Comparison of ENCODE assay signal across 23 cellular contexts in the genomic region with DNA sequence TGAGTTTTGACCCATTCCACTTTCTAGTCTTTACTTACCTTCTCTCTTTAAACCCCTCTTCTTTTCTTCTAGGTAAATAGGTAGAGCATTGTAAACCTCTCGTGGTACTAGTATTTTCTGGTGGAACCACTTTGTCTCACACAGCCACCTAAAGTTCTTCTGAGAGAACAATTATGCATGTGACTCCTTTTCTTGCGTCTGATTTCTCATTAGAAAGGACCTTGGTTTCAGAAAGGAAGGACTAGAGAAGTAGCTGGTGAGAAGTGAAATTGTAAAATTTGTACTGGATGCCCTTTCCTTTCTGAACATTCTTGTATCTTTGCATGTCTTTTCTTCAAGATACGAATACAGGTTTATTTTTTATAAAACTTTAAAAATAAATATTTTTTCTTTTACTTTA.
DNase-seq lines count a peak whose midpoint lies in the region; ATAC-seq lines count a peak whose summit lies in the region.
"Had no signal": no experiment of that assay in that cellular context is flagged by ENCODE, and none has a peak within 500 bp of the region (broad histone marks: within the 10 kb centered on the region; RNA-seq: fewer than 3 reads in every experiment).

No MANE protein-coding gene starts in this region.

- ATAC-seq in GM19043 (IDR thresholded peaks at IDR 0.05; ENCODE audit: low read depth, unreplicated experiment) (peak; percentile 82), GM21619 (IDR thresholded peaks at IDR 0.05; ENCODE audit: unreplicated experiment) (peak; percentile 67), HG03558 (IDR thresholded peaks at IDR 0.05; ENCODE audit: extremely low read depth, unreplicated experiment) (peak; percentile 56), GM21528 (IDR thresholded peaks at IDR 0.05; ENCODE audit: low FRiP score, unreplicated experiment) (no peak)
- ATAC-seq: heart left ventricle, left colon had no signal

- DNase-seq in OCI-M2 (lab: John Stamatoyannopoulos, UW; ENCODE audit: unreplicated experiment) (no peak), amniotic stem cell (lab: John Stamatoyannopoulos, UW) (no peak), NCI-H2171 treated with DMSO at 0.1 percent for 48 hours (lab: John Stamatoyannopoulos, UW) (no peak)
- DNase-seq: activated CD4-positive, alpha-beta T cell treated with anti-CD3 and anti-CD28 coated beads, Interleukin-2, amount 50 U/mL, for 1 hour; activated naive CD4-positive, alpha-beta T cell treated with anti-CD3 and anti-CD28 coated beads, Interleukin-2, amount 50 U/mL, for 16 hours; aorta; CD4-positive, alpha-beta memory T cell; heart left ventricle; left colon; mesenchymal stem cell; naive B cell; NCI-H146; NCI-H524 treated with DMSO at 0.1 percent for 48 hours; nucleus accumbens; SK-N-SH; small intestine; stimulated activated CD4-positive, alpha-beta T cell treated with anti-CD3 and anti-CD28 coated beads, Interleukin-2, amount 100 ng/mL, for 48 hours; stimulated activated naive CD4-positive, alpha-beta T cell treated with Interleukin-2 at 50 U/mL for 16 hours; T-helper 2 cell had no signal
